In the genomic region with DNA sequence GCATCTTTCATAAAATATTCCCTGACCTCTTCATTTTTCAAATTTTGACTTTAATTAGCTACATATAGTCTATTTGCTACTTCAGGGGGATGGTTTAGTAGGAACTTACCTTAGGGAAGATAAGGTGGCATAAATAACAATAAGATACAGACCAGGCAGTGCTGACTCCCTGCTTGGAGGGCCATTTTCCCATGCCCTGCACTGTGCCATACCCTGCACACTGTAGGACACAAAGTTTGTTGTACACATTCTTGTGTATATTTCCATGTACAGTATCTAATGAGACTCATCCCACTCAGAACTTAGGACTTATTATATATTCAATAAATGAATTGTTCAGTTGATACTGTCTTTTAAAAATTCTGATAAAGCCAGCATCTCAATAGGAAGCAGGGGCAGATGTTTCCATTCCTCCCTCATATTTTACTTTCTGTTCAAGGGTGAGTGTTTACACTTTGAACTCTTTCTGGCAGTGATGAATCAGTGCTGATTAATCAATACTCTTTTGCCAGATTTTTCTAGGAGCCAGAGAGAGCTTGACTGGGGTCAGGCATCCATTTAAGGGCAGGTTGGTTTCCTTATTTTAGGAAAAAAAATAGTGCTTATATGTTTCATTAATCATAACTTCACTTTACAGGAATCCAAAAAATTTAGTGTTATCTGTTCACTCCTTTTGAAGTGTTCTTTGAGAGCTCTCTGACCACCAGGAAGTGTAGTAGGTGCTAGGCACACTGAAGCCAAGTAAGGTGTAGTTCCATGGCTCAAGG, we compare ENCODE assay signal across 11 cellular contexts. TPM values are rescaled to one million over a fixed set of nuclear protein-coding genes. Genes with fewer than 3 reads are reported as not detected.
DNase-seq lines count a peak whose midpoint lies in the region; ATAC-seq and TF ChIP-seq lines count a peak whose summit lies in the region.
"Had no signal": no experiment of that assay in that cellular context is flagged by ENCODE, and none has a peak within 500 bp of the region (broad histone marks: within the 10 kb centered on the region; RNA-seq: fewer than 3 reads in every experiment).

No MANE protein-coding gene starts in this region.

- DNase-seq in HCEC 1CT = peak; percentile 84
- DNase-seq in WTC11 (ENCODE audit: low spot score) = no peak
- no peak for DNase-seq in lung (ENCODE audit: low spot score)
- DNase-seq in stimulated activated CD4-positive, alpha-beta T cell treated with anti-CD3 and anti-CD28 coated beads, Interleukin-15, amount 100 ng/mL, for 24 hours = no peak
- no peak for DNase-seq in NK-92 (lab: John Stamatoyannopoulos, UW; ENCODE audit: unreplicated experiment)
- no peak for DNase-seq in NCI-H2196 (lab: John Stamatoyannopoulos, UW; ENCODE audit: unreplicated experiment)
- DNase-seq: brain microvascular endothelial cell, kidney, T1000 had no signal

- TF ChIP-seq CTCF in C4-2B (conservative IDR thresholded peaks at IDR 0.05) (no peak), WTC11 (IDR thresholded peaks at IDR 0.05) (no peak), lung (IDR thresholded peaks at IDR 0.05; ENCODE audit: control extremely low read depth, extremely low read depth) (no peak)

- H3K4me1 ChIP-seq in lung (ENCODE audit: control insufficient read depth in 2 of 2, insufficient read depth in 2 of 2, low read length in 2 of 2) = peaks cover 10 to 14% of the 10 kb centered on the region in 2 donors

- H3K27me3 ChIP-seq in lung (ENCODE audit: control insufficient read depth, insufficient read depth) = no peaks in the 10 kb centered on the region
- H3K27me3 ChIP-seq: brain microvascular endothelial cell had no signal

- CTCF ChIA-PET in WTC11 (lab: Charles Lee) = interaction anchor here (1.1 kb wide), 1 partner anchor 37 kb away, joined by 3 read pairs; no protein-coding TSS in a partner anchor

- H3K4me3 Mint-ChIP-seq in WTC11 = no peak overlapping the region

- H3K27me3 Mint-ChIP-seq in WTC11 (ENCODE audit: low read depth) = no peaks in the 10 kb centered on the region

- POLR2A ChIA-PET in WTC11 (lab: Charles Lee) = no interaction called here

- no peaks in the 10 kb centered on the region for H3K9me3 ChIP-seq in lung (ENCODE audit: control insufficient read depth in 2 of 2, insufficient read depth in 1 of 2, low read length in 1 of 2)

- no peaks in the 10 kb centered on the region for H3K36me3 Mint-ChIP-seq in WTC11

- H3K4me1 Mint-ChIP-seq in WTC11 = peaks cover 19% of the 10 kb centered on the region

- ATAC-seq in WTC11 = no peak
- peak; percentile 60 for ATAC-seq in lung (ENCODE audit: insufficient read depth, low FRiP score)
- ATAC-seq in HG03571 (IDR thresholded peaks at IDR 0.05; ENCODE audit: unreplicated experiment) = no peak

- H3K9me3 Mint-ChIP-seq in WTC11 = no peaks in the 10 kb centered on the region

- H3K27ac ChIP-seq in C4-2B = peak overlapping the region; percentile 21; the same call in 1 of the 2 replicates
- peak overlapping the region in 1 of 2 donors; percentile 13 for H3K27ac ChIP-seq in lung (ENCODE audit: low read depth in 1 of 2, low read length in 1 of 2)
- H3K27ac ChIP-seq: brain microvascular endothelial cell had no signal

- no peak overlapping the region for H3K4me3 ChIP-seq in lung

- peak overlapping the region; percentile 15; the same call in 1 of the 2 replicates for H3K27ac Mint-ChIP-seq in WTC11

- H3K36me3 ChIP-seq in lung (ENCODE audit: control insufficient read depth in 2 of 2, insufficient read depth in 2 of 2, low read length in 2 of 2) = no peaks in the 10 kb centered on the region
- H3K36me3 ChIP-seq: brain microvascular endothelial cell had no signal

TF ChIP-seq in WTC11, 78 proteins besides CTCF, POLR2A, EP300 and RAD21:
- TF ChIP-seq JAZF1 (CRISPR knock-in tag; IDR thresholded peaks at IDR 0.05) (no peak), JUN (CRISPR knock-in tag; IDR thresholded peaks at IDR 0.05) (no peak)

RNA-seq across cellular contexts. Expression of gene MPZL1, which starts 30.6 kb away (rescaled TPM):
- total RNA-seq in WTC11 (2021) (71.7 to 74.1 TPM (median 72.3 TPM) in 3 replicates), lung (100 to 1,000 TPM in 1 of 2 donors, 10 to 100 TPM in 1; 89.9 to 116 TPM)
- polyA plus RNA-seq in lung = 10 to 100 TPM; 25.3 to 64.1 TPM
